In genomic region chr2:190763901-190764514, GRCh38 we compare ENCODE assay signal across 12 cellular contexts.
DNase-seq lines count a peak whose midpoint lies in the region; ATAC-seq lines count a peak whose summit lies in the region.
"Had no signal": no experiment of that assay in that cellular context is flagged by ENCODE, and none has a peak within 500 bp of the region (broad histone marks: within the 10 kb centered on the region; RNA-seq: fewer than 3 reads in every experiment).

No MANE protein-coding gene starts in this region.

- peak overlapping the region; percentile 49 for H3K27ac Mint-ChIP-seq in activated CD4-positive, alpha-beta T cell treated with anti-CD3 and anti-CD28 coated beads for 36 hours
- H3K27ac Mint-ChIP-seq in activated CD4-positive, alpha-beta T cell treated with anti-CD3 and anti-CD28 coated beads, Interleukin-2, amount 10 ng/mL, durations not matched to agents 7 days and 5 days = no peak overlapping the region
- peak overlapping the region; percentile 82 for H3K27ac Mint-ChIP-seq in activated naive CD4-positive, alpha-beta T cell treated with anti-CD3 and anti-CD28 coated beads, Interleukin-2, amount 50 U/mL, for 24 hours
- H3K27ac Mint-ChIP-seq: memory B cell; T-helper 1 cell treated with Interleukin-12 subunit alpha and Interleukin-12 subunit beta and Interleukin-4 antibody, amounts not matched to agents 30 μg/mL and 1 μg/mL, for 36 hours had no signal

- H3K9me3 Mint-ChIP-seq in activated CD4-positive, alpha-beta T cell treated with anti-CD3 and anti-CD28 coated beads for 36 hours (ENCODE audit: low read depth) = no peaks in the 10 kb centered on the region
- peaks cover 7% of the 10 kb centered on the region for H3K9me3 Mint-ChIP-seq in activated CD4-positive, alpha-beta T cell treated with anti-CD3 and anti-CD28 coated beads, Interleukin-2, amount 10 ng/mL, durations not matched to agents 7 days and 5 days
- no peaks in the 10 kb centered on the region for H3K9me3 Mint-ChIP-seq in activated naive CD4-positive, alpha-beta T cell treated with anti-CD3 and anti-CD28 coated beads, Interleukin-2, amount 50 U/mL, for 24 hours
- H3K9me3 Mint-ChIP-seq: memory B cell; T-helper 1 cell treated with Interleukin-12 subunit alpha and Interleukin-12 subunit beta and Interleukin-4 antibody, amounts not matched to agents 30 μg/mL and 1 μg/mL, for 36 hours had no signal

- peak; percentile 68 for DNase-seq in activated CD4-positive, alpha-beta T cell treated with anti-CD3 and anti-CD28 coated beads for 36 hours
- DNase-seq in activated CD4-positive, alpha-beta T cell treated with anti-CD3 and anti-CD28 coated beads, Interleukin-2, amount 10 ng/mL, durations not matched to agents 7 days and 5 days = no peak
- DNase-seq in stimulated activated CD4-positive, alpha-beta T cell treated with anti-CD3 and anti-CD28 coated beads, Interleukin-2, amount 100 ng/mL, for 24 hours = peak; percentile 38 to 40
- DNase-seq in NCI-H2227 (lab: John Stamatoyannopoulos, UW; ENCODE audit: unreplicated experiment) = no peak
- DNase-seq in NCI-H446 (lab: John Stamatoyannopoulos, UW) = no peak
- no peak for DNase-seq in iPS-NIHi7 (ENCODE audit: extremely low spot score)
- DNase-seq: esophagus squamous epithelium, NCI-H524 treated with DMSO at 0.1 percent for 48 hours had no signal

- peaks cover 65% of the 10 kb centered on the region for H3K4me1 Mint-ChIP-seq in activated CD4-positive, alpha-beta T cell treated with anti-CD3 and anti-CD28 coated beads for 36 hours
- H3K4me1 Mint-ChIP-seq in activated CD4-positive, alpha-beta T cell treated with anti-CD3 and anti-CD28 coated beads, Interleukin-2, amount 10 ng/mL, durations not matched to agents 7 days and 5 days = peaks cover 15% of the 10 kb centered on the region
- H3K4me1 Mint-ChIP-seq in activated naive CD4-positive, alpha-beta T cell treated with anti-CD3 and anti-CD28 coated beads, Interleukin-2, amount 50 U/mL, for 24 hours = peaks cover 73% of the 10 kb centered on the region
- H3K4me1 Mint-ChIP-seq: memory B cell had no signal

- CTCF ChIA-PET in activated CD4-positive, alpha-beta T cell treated with anti-CD3 and anti-CD28 coated beads for 36 hours (lab: Charles Lee) = interaction anchor here (0.6 to 1.3 kb wide), 9 partner anchors 11 to 87 kb away, joined by 3 to 5 read pairs (median 3); no protein-coding TSS in a partner anchor
- CTCF ChIA-PET in activated CD4-positive, alpha-beta T cell treated with anti-CD3 and anti-CD28 coated beads, Interleukin-2, amount 10 ng/mL, durations not matched to agents 7 days and 5 days (lab: Charles Lee) = interaction anchor here (0.7 to 1.6 kb wide), 6 partner anchors 17 to 296 kb away, joined by 3 to 6 read pairs (median 4); no protein-coding TSS in a partner anchor

- intact Hi-C loops in activated CD4-positive, alpha-beta T cell treated with anti-CD3 and anti-CD28 coated beads for 36 hours (cut with DNase I, micrococcal nuclease) = loop anchor here (1.0 to 5.0 kb wide), 4 partner anchors 41 to 117 kb away; partner anchors contain the start of gene NAB1 (in 2 of the 2)

- no peak overlapping the region for H3K4me3 Mint-ChIP-seq in activated CD4-positive, alpha-beta T cell treated with anti-CD3 and anti-CD28 coated beads for 36 hours
- no peak overlapping the region for H3K4me3 Mint-ChIP-seq in activated CD4-positive, alpha-beta T cell treated with anti-CD3 and anti-CD28 coated beads, Interleukin-2, amount 10 ng/mL, durations not matched to agents 7 days and 5 days
- peak overlapping the region; percentile 76 for H3K4me3 Mint-ChIP-seq in activated naive CD4-positive, alpha-beta T cell treated with anti-CD3 and anti-CD28 coated beads, Interleukin-2, amount 50 U/mL, for 24 hours
- H3K4me3 Mint-ChIP-seq: memory B cell; T-helper 1 cell treated with Interleukin-12 subunit alpha and Interleukin-12 subunit beta and Interleukin-4 antibody, amounts not matched to agents 30 μg/mL and 1 μg/mL, for 36 hours had no signal

- POLR2A ChIA-PET in activated CD4-positive, alpha-beta T cell treated with anti-CD3 and anti-CD28 coated beads for 36 hours (lab: Charles Lee) = interaction anchor here (0.6 to 1.2 kb wide), 3 partner anchors 42 to 86 kb away, joined by 4 to 7 read pairs (median 6); no protein-coding TSS in a partner anchor
- POLR2A ChIA-PET in activated CD4-positive, alpha-beta T cell treated with anti-CD3 and anti-CD28 coated beads, Interleukin-2, amount 10 ng/mL, durations not matched to agents 7 days and 5 days (lab: Charles Lee) = no interaction called here

- H3K27me3 Mint-ChIP-seq in activated CD4-positive, alpha-beta T cell treated with anti-CD3 and anti-CD28 coated beads for 36 hours = no peaks in the 10 kb centered on the region
- no peaks in the 10 kb centered on the region for H3K27me3 Mint-ChIP-seq in activated CD4-positive, alpha-beta T cell treated with anti-CD3 and anti-CD28 coated beads, Interleukin-2, amount 10 ng/mL, durations not matched to agents 7 days and 5 days
- H3K27me3 Mint-ChIP-seq in activated naive CD4-positive, alpha-beta T cell treated with anti-CD3 and anti-CD28 coated beads, Interleukin-2, amount 50 U/mL, for 24 hours = no peaks in the 10 kb centered on the region

- ATAC-seq in activated CD4-positive, alpha-beta T cell treated with anti-CD3 and anti-CD28 coated beads for 36 hours = peak; percentile 65
- ATAC-seq in HG02759 (IDR thresholded peaks at IDR 0.05; ENCODE audit: unreplicated experiment) = peak; percentile 64

- H3K36me3 Mint-ChIP-seq in activated CD4-positive, alpha-beta T cell treated with anti-CD3 and anti-CD28 coated beads for 36 hours (ENCODE audit: low read depth) = no peaks in the 10 kb centered on the region
- H3K36me3 Mint-ChIP-seq in activated CD4-positive, alpha-beta T cell treated with anti-CD3 and anti-CD28 coated beads, Interleukin-2, amount 10 ng/mL, durations not matched to agents 7 days and 5 days (ENCODE audit: low read depth) = no peaks in the 10 kb centered on the region
- H3K36me3 Mint-ChIP-seq in activated naive CD4-positive, alpha-beta T cell treated with anti-CD3 and anti-CD28 coated beads, Interleukin-2, amount 50 U/mL, for 24 hours = no peaks in the 10 kb centered on the region
- H3K36me3 Mint-ChIP-seq: memory B cell had no signal

Comparison
In these comparisons a context has a peak if more than half of its experiments do, and no peak if none do; other contexts are left out.
1. DNase-seq: peak in activated CD4-positive, alpha-beta T cell treated with anti-CD3 and anti-CD28 coated beads for 36 hours (single experiment) and stimulated activated CD4-positive, alpha-beta T cell treated with anti-CD3 and anti-CD28 coated beads, Interleukin-2, amount 100 ng/mL, for 24 hours (2 of 2); none in activated CD4-positive, alpha-beta T cell treated with anti-CD3 and anti-CD28 coated beads, Interleukin-2, amount 10 ng/mL, durations not matched to agents 7 days and 5 days (single experiment), NCI-H2227 (single experiment), NCI-H446 (0 of 2) and iPS-NIHi7 (single experiment).